9 cellular contexts compared by ENCODE assay signal in genomic region chr12:108611884-108612415, GRCh38. TPM values are rescaled to one million over a fixed set of nuclear protein-coding genes. Genes with fewer than 3 reads are reported as not detected.
DNase-seq lines count a peak whose midpoint lies in the region; ATAC-seq and TF ChIP-seq lines count a peak whose summit lies in the region.
"Had no signal": no experiment of that assay in that cellular context is flagged by ENCODE, and none has a peak within 500 bp of the region (broad histone marks: within the 10 kb centered on the region; RNA-seq: fewer than 3 reads in every experiment).

No MANE protein-coding gene starts in this region.

- POLR2A ChIA-PET in CD4-positive, alpha-beta memory T cell (lab: Charles Lee; ENCODE audit: partially characterized antibody) = interaction anchor here (0.9 to 1.4 kb wide), 4 partner anchors 16 to 50 kb away, joined by 3 to 7 read pairs (median 4); partner anchors contain the start of genes ISCU and SELPLG

- WGBS in endodermal cell (ENCODE audit: insufficient coverage in 1 of 2, insufficient read length in 1 of 2), 2 experiments = 41 to 70% methylated on average over 4 to 5 of the region's 5 CpGs

- peaks cover 10 to 19% of the 10 kb centered on the region in 2 donors for H3K36me3 Mint-ChIP-seq in CD4-positive, alpha-beta memory T cell
- H3K36me3 Mint-ChIP-seq in endodermal cell (ENCODE audit: low read depth) = no peaks in the 10 kb centered on the region

- H3K9ac ChIP-seq in endodermal cell (ENCODE audit: extremely low read depth, low read length, poor library complexity, severe bottlenecking) = no peak overlapping the region

- no peak for ATAC-seq in GM18498 (IDR thresholded peaks at IDR 0.05; ENCODE audit: unreplicated experiment)
- ATAC-seq in GM21529 (IDR thresholded peaks at IDR 0.05; ENCODE audit: unreplicated experiment) = no peak

- no peaks in the 10 kb centered on the region for H3K36me3 ChIP-seq in CD4-positive, alpha-beta memory T cell (ENCODE audit: insufficient read depth, low read length)
- no peaks in the 10 kb centered on the region for H3K36me3 ChIP-seq in endodermal cell (ENCODE audit: control insufficient read depth, insufficient read depth, low read length)

- CTCF ChIA-PET in CD4-positive, alpha-beta memory T cell (lab: Charles Lee; ENCODE audit: partially characterized antibody) = interaction anchor here (0.9 to 13.8 kb wide), 12 partner anchors 22 to 192 kb away, joined by 3 to 463 read pairs (median 8); partner anchors contain the start of genes ISCU, SART3 and SELPLG

- peaks cover 0 to 11% (median 1%) of the 10 kb centered on the region in 8 donors for H3K9me3 Mint-ChIP-seq in CD4-positive, alpha-beta memory T cell
- peaks cover 9% of the 10 kb centered on the region for H3K9me3 Mint-ChIP-seq in endodermal cell

- H3K4me1 Mint-ChIP-seq in CD4-positive, alpha-beta memory T cell = peaks cover 16 to 29% (median 26%) of the 10 kb centered on the region in 4 donors
- no peaks in the 10 kb centered on the region for H3K4me1 Mint-ChIP-seq in endodermal cell

- DNase-seq in CD4-positive, alpha-beta memory T cell = peak; percentile 45 to 65 (median 51)
- peak; percentile 34 for DNase-seq in HPDE6-E6E7 (ENCODE audit: extremely low spot score)
- peak; percentile 50 for DNase-seq in activated CD4-positive, CD25-positive, alpha-beta regulatory T cell treated with anti-CD3 and anti-CD28 coated beads, Interleukin-2, amount 50 U/mL, for 72 hours
- DNase-seq in endodermal cell = peak; percentile 93
- peak; percentile 99 for DNase-seq in renal cortical epithelial cell (ENCODE audit: low read depth)
- DNase-seq in NCI-H187 (lab: John Stamatoyannopoulos, UW) = no peak

- H3K4me3 Mint-ChIP-seq in CD4-positive, alpha-beta memory T cell = no peak overlapping the region
- no peak overlapping the region for H3K4me3 Mint-ChIP-seq in endodermal cell

- TF ChIP-seq CTCF in endodermal cell (conservative IDR thresholded peaks at IDR 0.05) = peak; percentile 77

- peak overlapping the region in 3 of 7 donors; percentile 23 to 75 (median 53) for H3K27ac Mint-ChIP-seq in CD4-positive, alpha-beta memory T cell
- no peak overlapping the region for H3K27ac Mint-ChIP-seq in endodermal cell

- H3K9me3 ChIP-seq in CD4-positive, alpha-beta memory T cell (ENCODE audit: control insufficient read depth in 1 of 2, low read length in 2 of 2) = no peaks in the 10 kb centered on the region
- no peaks in the 10 kb centered on the region for H3K9me3 ChIP-seq in endodermal cell (ENCODE audit: control insufficient read depth, low read length)

- no peak overlapping the region for H3K27ac ChIP-seq in CD4-positive, alpha-beta memory T cell (ENCODE audit: low read depth, low read length)
- no peak overlapping the region for H3K27ac ChIP-seq in endodermal cell (ENCODE audit: low read depth, low read length)

- no peak overlapping the region for H3K4me3 ChIP-seq in CD4-positive, alpha-beta memory T cell (ENCODE audit: low read length in 2 of 2)
- H3K4me3 ChIP-seq in endodermal cell (ENCODE audit: low read length) = no peak overlapping the region

- H3K4me1 ChIP-seq in CD4-positive, alpha-beta memory T cell (ENCODE audit: insufficient read depth, low read length) = peaks cover 7% of the 10 kb centered on the region
- no peaks in the 10 kb centered on the region for H3K4me1 ChIP-seq in endodermal cell (ENCODE audit: control insufficient read depth, insufficient read depth, low read length)

- intact Hi-C loops in CD4-positive, alpha-beta memory T cell (cut with micrococcal nuclease) = loop anchor here (1.0 to 5.0 kb wide), 3 partner anchors 35 to 339 kb away; no protein-coding TSS in a partner anchor

- H3K27me3 Mint-ChIP-seq in CD4-positive, alpha-beta memory T cell = no peaks in the 10 kb centered on the region
- peaks cover 2% of the 10 kb centered on the region for H3K27me3 Mint-ChIP-seq in endodermal cell (ENCODE audit: insufficient read depth)

- no peaks in the 10 kb centered on the region for H3K27me3 ChIP-seq in CD4-positive, alpha-beta memory T cell (ENCODE audit: insufficient read depth, low read length)
- H3K27me3 ChIP-seq in endodermal cell (ENCODE audit: control insufficient read depth, insufficient read depth, low read length, poor library complexity, severe bottlenecking) = no peaks in the 10 kb centered on the region

RNA-seq across cellular contexts. Expression of gene TMEM119, which starts 14.1 kb away (rescaled TPM):
- under 1 TPM; 0.30 to 0.58 TPM for total RNA-seq in CD4-positive, alpha-beta memory T cell
- under 1 TPM in 1 of 2 donors, not detected in 1; 0.42 TPM for polyA plus RNA-seq in CD4-positive, alpha-beta memory T cell
- under 1 TPM; 0.11 to 0.15 TPM for total RNA-seq in endodermal cell
- polyA plus RNA-seq in endodermal cell (2013, experiment 1 of 2) = 4.3 TPM
- 4.3 TPM for polyA plus RNA-seq in endodermal cell (2013, experiment 2 of 2)
- not detected in 2 replicates for total RNA-seq in renal cortical epithelial cell
- polyA plus RNA-seq: neural cell had no signal

RNA-seq across cellular contexts. Expression of gene SELPLG, which starts 21.7 kb away (rescaled TPM):
- total RNA-seq in CD4-positive, alpha-beta memory T cell = 100 to 1,000 TPM; 175 to 176 TPM
- polyA plus RNA-seq in CD4-positive, alpha-beta memory T cell = 100 to 1,000 TPM; 485 to 781 TPM
- total RNA-seq in endodermal cell (under 1 TPM in 1 of 2 donors, not detected in 1; 0.13 TPM), renal cortical epithelial cell (0.35 and 2.3 TPM in 2 replicates)
- 0.18 TPM for polyA plus RNA-seq in endodermal cell (2013, experiment 1 of 2)
- polyA plus RNA-seq in endodermal cell (2013, experiment 2 of 2) = 0.46 TPM

RNA-seq across cellular contexts. Expression of gene ISCU, which starts 49.6 kb away (rescaled TPM):
- 100 to 1,000 TPM; 182 to 195 TPM for total RNA-seq in CD4-positive, alpha-beta memory T cell
- 100 to 1,000 TPM; 267 to 316 TPM for polyA plus RNA-seq in CD4-positive, alpha-beta memory T cell
- total RNA-seq in endodermal cell (10 to 100 TPM; 63.1 to 66.0 TPM), renal cortical epithelial cell (101 and 149 TPM in 2 replicates)
- 92.4 TPM for polyA plus RNA-seq in endodermal cell (2013, experiment 1 of 2)
- 96.3 TPM for polyA plus RNA-seq in endodermal cell (2013, experiment 2 of 2)

RNA-seq across cellular contexts. Expression of gene SART3, which starts 51.0 kb away (rescaled TPM):
- total RNA-seq in CD4-positive, alpha-beta memory T cell = 100 to 1,000 TPM; 101 to 112 TPM
- 10 to 100 TPM; 25.9 to 52.5 TPM for polyA plus RNA-seq in CD4-positive, alpha-beta memory T cell
- total RNA-seq in endodermal cell = 10 to 100 TPM; 83.5 to 86.2 TPM
- polyA plus RNA-seq in endodermal cell (2013, experiment 1 of 2) = 57.5 TPM
- 50.7 TPM for polyA plus RNA-seq in endodermal cell (2013, experiment 2 of 2)
- total RNA-seq in renal cortical epithelial cell = 33.3 and 53.7 TPM in 2 replicates

Comparison
In these comparisons a context has a peak if more than half of its experiments do, and no peak if none do; other contexts are left out.
1. DNase-seq: peak in CD4-positive, alpha-beta memory T cell (5 of 5), HPDE6-E6E7 (single experiment), activated CD4-positive, CD25-positive, alpha-beta regulatory T cell treated with anti-CD3 and anti-CD28 coated beads, Interleukin-2, amount 50 U/mL, for 72 hours (single experiment), endodermal cell (single experiment) and renal cortical epithelial cell (single experiment); none in NCI-H187 (0 of 2).
2. RNA of gene SELPLG, which starts 21.7 kb away (total RNA-seq): 175 to 176 TPM in CD4-positive, alpha-beta memory T cell; 0.35 to 2.3 TPM in renal cortical epithelial cell and 0.13 TPM in endodermal cell; every median in the first group is over 10 times any median in the second.